Comparison of ENCODE assay signal across 16 cellular contexts in the genomic region with DNA sequence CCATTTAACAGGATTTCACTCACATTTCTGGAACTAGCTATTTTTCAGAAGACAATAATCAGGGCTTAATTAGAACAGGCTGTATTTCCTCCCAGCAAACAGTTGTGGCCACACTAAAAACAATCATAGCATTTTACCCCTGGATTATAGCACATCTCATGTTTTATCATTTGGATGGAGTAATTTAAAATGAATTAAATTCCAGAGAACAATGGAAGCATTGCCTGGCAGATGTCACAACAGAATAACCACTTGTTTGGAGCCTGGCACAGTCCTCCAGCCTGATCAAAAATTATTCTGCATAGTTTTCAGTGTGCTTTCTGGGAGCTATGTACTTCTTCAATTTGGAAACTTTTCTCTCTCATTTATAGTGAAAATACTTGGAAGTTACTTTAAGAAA. TPM values are rescaled to one million over a fixed set of nuclear protein-coding genes. Genes with fewer than 3 reads are reported as not detected.
DNase-seq lines count a peak whose midpoint lies in the region; ATAC-seq, FAIRE-seq and TF ChIP-seq lines count a peak whose summit lies in the region.
"Had no signal": no experiment of that assay in that cellular context is flagged by ENCODE, and none has a peak within 500 bp of the region (broad histone marks: within the 10 kb centered on the region; RNA-seq: fewer than 3 reads in every experiment).

No MANE protein-coding gene starts in this region.

- TF ChIP-seq CTCF in A549 (IDR thresholded peaks at IDR 0.05) (no peak), SK-N-SH (IDR thresholded peaks at IDR 0.05) (no peak), fibroblast of pulmonary artery (IDR thresholded peaks at IDR 0.05; ENCODE audit: low read length, missing control alignments) (no peak)

- H3K4me1 ChIP-seq in A549 (peaks cover 93% of the 10 kb centered on the region), SK-N-SH (ENCODE audit: control insufficient read depth in 1 of 2, insufficient read depth in 2 of 2, low read depth in 1 of 2, low read length in 1 of 2) (peaks cover 0 to 58% of the 10 kb centered on the region in 2 experiments)

- H2AFZ ChIP-seq in SK-N-SH (ENCODE audit: low read depth) = no peak overlapping the region
- H2AFZ ChIP-seq: GM23248 had no signal

- H3K9me3 Mint-ChIP-seq in natural killer cell treated with Interleukin-12 subunit alpha and Interleukin-12 subunit beta and Interleukin-15 and Interleukin-18, amount 100 ng/mL, for 72 hours = no peaks in the 10 kb centered on the region

- peaks cover 77% of the 10 kb centered on the region for H4K20me1 ChIP-seq in SK-N-SH (ENCODE audit: insufficient read depth)

- H3K4me1 Mint-ChIP-seq in natural killer cell treated with Interleukin-12 subunit alpha and Interleukin-12 subunit beta and Interleukin-15 and Interleukin-18, amount 100 ng/mL, for 72 hours (ENCODE audit: low read depth in 2 of 2) = peaks cover 51 to 52% of the 10 kb centered on the region in 2 donors

- H3K27me3 Mint-ChIP-seq in natural killer cell treated with Interleukin-12 subunit alpha and Interleukin-12 subunit beta and Interleukin-15 and Interleukin-18, amount 100 ng/mL, for 72 hours = no peaks in the 10 kb centered on the region

- peak overlapping the region; percentile 15 to 19 for H3K27ac Mint-ChIP-seq in natural killer cell treated with Interleukin-12 subunit alpha and Interleukin-12 subunit beta and Interleukin-15 and Interleukin-18, amount 100 ng/mL, for 72 hours

- no peaks in the 10 kb centered on the region for H3K36me3 Mint-ChIP-seq in natural killer cell treated with Interleukin-12 subunit alpha and Interleukin-12 subunit beta and Interleukin-15 and Interleukin-18, amount 100 ng/mL, for 72 hours

- H3K4me3 ChIP-seq in A549 (no peak overlapping the region), SK-N-SH (ENCODE audit: low read depth in 2 of 2, low read length in 1 of 2) (no peak overlapping the region; a peak in 1 of 4 replicates), fibroblast of pulmonary artery (replicated peaks; ENCODE audit: low read depth, low read length) (no peak overlapping the region)
- H3K4me3 ChIP-seq: GM23248, K562 had no signal

- peaks cover 58 to 62% of the 10 kb centered on the region in 2 experiments for H3K36me3 ChIP-seq in SK-N-SH (replicated peaks in 1 of 2; ENCODE audit: control insufficient read depth in 1 of 2, insufficient read depth in 2 of 2, low read length in 1 of 2)

- CTCF ChIA-PET in A549 (lab: Yijun Ruan, JAX) (interaction anchor here (0.6 to 1.6 kb wide), 5 partner anchors 11 to 353 kb away, joined by 3 to 5 read pairs (median 3); no protein-coding TSS in a partner anchor), SK-N-SH (lab: Yijun Ruan, JAX) (interaction anchor here (0.6 to 2.5 kb wide), 2 partner anchors 201 to 1151 kb away, joined by 3 to 7 read pairs; no protein-coding TSS in a partner anchor)

- TF ChIP-seq EP300 in A549 (IDR thresholded peaks at IDR 0.05) = no peak
- TF ChIP-seq EP300 in SK-N-SH (IDR thresholded peaks at IDR 0.05; ENCODE audit: borderline replicate concordance in 1 of 2, low read depth in 1 of 2, low read length in 1 of 2) = no peak

- DNase-seq in A549 (ENCODE audit: low read depth in 1 of 2, low spot score in 1 of 2) (no peak), SK-N-SH (no peak), fibroblast of pulmonary artery (ENCODE audit: low read depth) (peak; percentile 30), T1000 (lab: John Stamatoyannopoulos, UW) (no peak)
- no peak for DNase-seq in natural killer cell treated with Interleukin-12 subunit alpha and Interleukin-12 subunit beta and Interleukin-15 and Interleukin-18, amount 100 ng/mL, for 72 hours (ENCODE audit: low spot score)
- DNase-seq: GM23248, HCEC 1CT, NCI-H187, NCI-H345, NCI-H526 treated with DMSO at 0.1 percent for 48 hours, RPMI8226, SIG-M5 had no signal

- no peak for FAIRE-seq in A549 (lab: Jason Lieb, UNC)
- FAIRE-seq: K562 had no signal

- H3K27ac ChIP-seq in A549 (peak overlapping the region; percentile 75 to 81; a peak in 4 of 6 replicates), SK-N-SH (ENCODE audit: low read depth in 2 of 2, low read length in 1 of 2) (peak overlapping the region; percentile 50 to 95; a peak in 3 of 4 replicates)
- H3K27ac ChIP-seq: GM23248 had no signal

- H3K4me3 Mint-ChIP-seq in natural killer cell treated with Interleukin-12 subunit alpha and Interleukin-12 subunit beta and Interleukin-15 and Interleukin-18, amount 100 ng/mL, for 72 hours = no peak overlapping the region

- no peak for TF ChIP-seq RAD21 in A549 (conservative IDR thresholded peaks at IDR 0.05 in 1 of 2, IDR thresholded peaks at IDR 0.05 in 1 of 2)
- no peak for TF ChIP-seq RAD21 in SK-N-SH (IDR thresholded peaks at IDR 0.05; ENCODE audit: low read length)

- H3K9me2 ChIP-seq in SK-N-SH = no peaks in the 10 kb centered on the region

- no peak for TF ChIP-seq POLR2A in A549 (IDR thresholded peaks at IDR 0.05; ENCODE audit: low read length)

- H3K27me3 ChIP-seq in SK-N-SH (ENCODE audit: insufficient read depth) = no peaks in the 10 kb centered on the region

- POLR2A ChIA-PET in A549 (lab: Yijun Ruan, JAX) (interaction anchor here (4.8 kb wide), 1 partner anchor 10 kb away, joined by 36 read pairs; the partner anchor contains the start of gene PRSS23), SK-N-SH (lab: Yijun Ruan, JAX) (no interaction called here)

- peaks cover 73% of the 10 kb centered on the region for H3F3A ChIP-seq in SK-N-SH (replicated peaks; ENCODE audit: insufficient read depth)

- H3K9me3 ChIP-seq in A549 = no peaks in the 10 kb centered on the region
- no peaks in the 10 kb centered on the region for H3K9me3 ChIP-seq in SK-N-SH

- H3K4me2 ChIP-seq in A549 (peak overlapping the region; percentile 74; the same call in 2 of the 3 replicates), SK-N-SH (peak overlapping the region; percentile 45; the same call in 1 of the 2 replicates)

- H3K9ac ChIP-seq in SK-N-SH = no peak overlapping the region
- H3K9ac ChIP-seq: GM23248 had no signal

- no peak for ATAC-seq in A549
- no peak for ATAC-seq in natural killer cell treated with Interleukin-12 subunit alpha and Interleukin-12 subunit beta and Interleukin-15 and Interleukin-18, amount 100 ng/mL, for 72 hours
- ATAC-seq in GM21619 (IDR thresholded peaks at IDR 0.05; ENCODE audit: unreplicated experiment) = no peak
- ATAC-seq in GM18907 (IDR thresholded peaks at IDR 0.05; ENCODE audit: unreplicated experiment) = no peak
- ATAC-seq in HG02840 (IDR thresholded peaks at IDR 0.05; ENCODE audit: low FRiP score, unreplicated experiment) = no peak
- ATAC-seq: K562 had no signal

- peaks cover 89% of the 10 kb centered on the region for H3K79me2 ChIP-seq in SK-N-SH (ENCODE audit: insufficient read depth)

TF ChIP-seq in A549, 52 proteins besides CTCF, POLR2A, EP300 and RAD21 (continues in another document):
- TF ChIP-seq CHD2 (IDR thresholded peaks at IDR 0.05; ENCODE audit: low read length, partially characterized antibody) = no peak
- TF ChIP-seq MYC (IDR thresholded peaks at IDR 0.05; ENCODE audit: borderline replicate concordance, low read length) = no peak
- TF ChIP-seq MAFK (IDR thresholded peaks at IDR 0.05; ENCODE audit: partially characterized antibody) = no peak
- TF ChIP-seq, protein P1, sequence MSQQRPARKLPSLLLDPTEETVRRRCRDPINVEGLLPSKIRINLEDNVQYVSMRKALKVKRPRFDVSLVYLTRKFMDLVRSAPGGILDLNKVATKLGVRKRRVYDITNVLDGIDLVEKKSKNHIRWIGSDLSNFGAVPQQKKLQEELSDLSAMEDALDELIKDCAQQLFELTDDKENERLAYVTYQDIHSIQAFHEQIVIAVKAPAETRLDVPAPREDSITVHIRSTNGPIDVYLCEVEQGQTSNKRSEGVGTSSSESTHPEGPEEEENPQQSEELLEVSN (IDR thresholded peaks at IDR 0.05; ENCODE audit: borderline replicate concordance, low read depth) = no peak
- TF ChIP-seq CHD4 (IDR thresholded peaks at IDR 0.05; ENCODE audit: borderline replicate concordance) = no peak
- no peak for TF ChIP-seq CBX8 (IDR thresholded peaks at IDR 0.05)

TF ChIP-seq in SK-N-SH, 30 proteins besides CTCF, POLR2A, EP300 and RAD21:
- TF ChIP-seq RCOR1 (IDR thresholded peaks at IDR 0.05; ENCODE audit: low read length) (no peak), TCF12 (IDR thresholded peaks at IDR 0.05) (peak; percentile 41; the same call in 1 of the 2 replicates)

RNA-seq across cellular contexts. Expression of gene PRSS23, which starts 9.2 kb away (rescaled TPM):
- polyA plus RNA-seq in A549 (2011; rRNA removed) = 240 and 282 TPM in 2 replicates
- 114 and 212 TPM in 2 replicates for polyA plus RNA-seq in A549 (2012; cell fraction: cytosol; rRNA removed)
- polyA plus RNA-seq in A549 (2012; cell fraction: nucleus; rRNA removed) = 111 and 129 TPM in 2 replicates
- 199 to 247 TPM (median 217 TPM) in 3 replicates for polyA plus RNA-seq in A549 (2017; fragmentation: RNase III; extraction: RNeasy Plus Mini Kit Qiagen cat#74134 plus additional on column Dnase treatment)
- polyA minus RNA-seq in A549 (2011; rRNA and poly(A)+ RNA removed) = 340 and 362 TPM in 2 replicates
- polyA plus RNA-seq in SK-N-SH (2012; rRNA removed) = 326 and 429 TPM in 2 replicates
- 346 and 361 TPM in 2 replicates for polyA plus RNA-seq in SK-N-SH (2012; cell fraction: cytosol; rRNA removed)
- 89.2 and 204 TPM in 2 replicates for polyA plus RNA-seq in SK-N-SH (2012; cell fraction: nucleus; rRNA removed)
- 1 to 10 TPM in 1 of 2 donors, under 1 TPM in 1; 0.95 to 3.4 TPM for total RNA-seq in natural killer cell treated with Interleukin-12 subunit alpha and Interleukin-12 subunit beta and Interleukin-15 and Interleukin-18, amount 100 ng/mL, for 72 hours
